16 cellular contexts compared by ENCODE assay signal in genomic region chr7:135385209-135385608, GRCh38.
A peak's percentile ranks its signal among the peaks of the same experiment; 100 is the strongest.
DNase-seq lines count a peak whose midpoint lies in the region; ATAC-seq, FAIRE-seq and TF ChIP-seq lines count a peak whose summit lies in the region.
"Had no signal": no experiment of that assay in that cellular context is flagged by ENCODE, and none has a peak within 500 bp of the region (broad histone marks: within the 10 kb centered on the region; RNA-seq: fewer than 3 reads in every experiment).

No MANE protein-coding gene starts in this region.

- ATAC-seq in pancreas, result peak; percentile 43 to 68 (median 59)
- no peak for ATAC-seq in GM21717 (IDR thresholded peaks at IDR 0.05; ENCODE audit: unreplicated experiment)
- ATAC-seq in natural killer cell treated with Interleukin-12 subunit alpha and Interleukin-12 subunit beta and Interleukin-15 and Interleukin-18, amount 100 ng/mL, for 72 hours, result no peak
- no peak for ATAC-seq in GM21515 (IDR thresholded peaks at IDR 0.05; ENCODE audit: unreplicated experiment)

- peaks cover 0 to 7% (median 7%) of the 10 kb centered on the region in 3 donors for H3K4me1 ChIP-seq in pancreas

- H3K27ac ChIP-seq in pancreas, result no peak overlapping the region
- H3K27ac ChIP-seq: dorsolateral prefrontal cortex, heart left ventricle, stomach had no signal

- H3K9me3 Mint-ChIP-seq in natural killer cell treated with Interleukin-12 subunit alpha and Interleukin-12 subunit beta and Interleukin-15 and Interleukin-18, amount 100 ng/mL, for 72 hours, result no peaks in the 10 kb centered on the region
- H3K9me3 Mint-ChIP-seq: activated naive CD8-positive, alpha-beta T cell treated with anti-CD3 and anti-CD28 coated beads, Interleukin-2, amount 10 ng/mL, durations not matched to agents 7 days and 5 days; CD14-positive monocyte had no signal

- H3K36me3 Mint-ChIP-seq in natural killer cell treated with Interleukin-12 subunit alpha and Interleukin-12 subunit beta and Interleukin-15 and Interleukin-18, amount 100 ng/mL, for 72 hours, result no peaks in the 10 kb centered on the region

- no peak for TF ChIP-seq CTCF in pancreas (IDR thresholded peaks at IDR 0.05)

- no peaks in the 10 kb centered on the region for H3K27me3 Mint-ChIP-seq in natural killer cell treated with Interleukin-12 subunit alpha and Interleukin-12 subunit beta and Interleukin-15 and Interleukin-18, amount 100 ng/mL, for 72 hours
- H3K27me3 Mint-ChIP-seq: activated naive CD8-positive, alpha-beta T cell treated with anti-CD3 and anti-CD28 coated beads, Interleukin-2, amount 10 ng/mL, durations not matched to agents 7 days and 5 days had no signal

- no peaks in the 10 kb centered on the region for H3K36me3 ChIP-seq in pancreas

- no peaks in the 10 kb centered on the region for H3K27me3 ChIP-seq in pancreas
- H3K27me3 ChIP-seq: dorsolateral prefrontal cortex, heart left ventricle, stomach had no signal

- intact Hi-C loops in pancreas (cut with DNase I), result no loop called here

- 29% methylated on average over 3 of the region's 3 CpGs for WGBS in pancreas, 2 donors

- H3K4me3 Mint-ChIP-seq in natural killer cell treated with Interleukin-12 subunit alpha and Interleukin-12 subunit beta and Interleukin-15 and Interleukin-18, amount 100 ng/mL, for 72 hours, result no peak overlapping the region
- H3K4me3 Mint-ChIP-seq: activated naive CD8-positive, alpha-beta T cell treated with anti-CD3 and anti-CD28 coated beads, Interleukin-2, amount 10 ng/mL, durations not matched to agents 7 days and 5 days; CD14-positive monocyte had no signal

- no peak overlapping the region for H3K27ac Mint-ChIP-seq in natural killer cell treated with Interleukin-12 subunit alpha and Interleukin-12 subunit beta and Interleukin-15 and Interleukin-18, amount 100 ng/mL, for 72 hours
- H3K27ac Mint-ChIP-seq: activated naive CD8-positive, alpha-beta T cell treated with anti-CD3 and anti-CD28 coated beads, Interleukin-2, amount 10 ng/mL, durations not matched to agents 7 days and 5 days; CD14-positive monocyte had no signal

- H3K9me3 ChIP-seq in pancreas, result no peaks in the 10 kb centered on the region
- H3K9me3 ChIP-seq: heart left ventricle, stomach had no signal

- no peak for FAIRE-seq in pancreas (lab: Jason Lieb, UNC)
- FAIRE-seq: G401.6, TTC549 had no signal

- H3K4me1 Mint-ChIP-seq in natural killer cell treated with Interleukin-12 subunit alpha and Interleukin-12 subunit beta and Interleukin-15 and Interleukin-18, amount 100 ng/mL, for 72 hours (ENCODE audit: low read depth in 2 of 2), result no peaks in the 10 kb centered on the region
- H3K4me1 Mint-ChIP-seq: activated naive CD8-positive, alpha-beta T cell treated with anti-CD3 and anti-CD28 coated beads, Interleukin-2, amount 10 ng/mL, durations not matched to agents 7 days and 5 days; CD14-positive monocyte had no signal

- no peak overlapping the region for H3K4me3 ChIP-seq in pancreas
- H3K4me3 ChIP-seq: dorsolateral prefrontal cortex, heart left ventricle, stomach had no signal

- DNase-seq in HUDEP-2 (lab: John Stamatoyannopoulos, UW; ENCODE audit: unreplicated experiment in 76 of 76), result peak in 74 of 76 experiments; percentile 6 to 94 (median 74)
- DNase-seq in NCI-H69 (lab: John Stamatoyannopoulos, UW), result peak; percentile 94
- peak; percentile 30 for DNase-seq in fibroblast of gingiva (ENCODE audit: low read depth)
- DNase-seq in pancreas, result peak in 3 of 6 donors; percentile 17 to 44 (median 21)
- DNase-seq in natural killer cell treated with Interleukin-12 subunit alpha and Interleukin-12 subunit beta and Interleukin-15 and Interleukin-18, amount 100 ng/mL, for 72 hours (ENCODE audit: low spot score), result no peak
- DNase-seq in NCI-H2171 treated with DMSO at 0.1 percent for 48 hours (lab: John Stamatoyannopoulos, UW), result no peak
- DNase-seq: activated naive CD8-positive, alpha-beta T cell treated with anti-CD3 and anti-CD28 coated beads, Interleukin-2, amount 10 ng/mL, durations not matched to agents 7 days and 5 days; KBM-7; stomach had no signal

Comparison
In these comparisons a context has a peak if more than half of its experiments do, and no peak if none do; other contexts are left out.
1. DNase-seq: peak in HUDEP-2 (74 of 76), NCI-H69 (single experiment) and fibroblast of gingiva (single experiment); none in natural killer cell treated with Interleukin-12 subunit alpha and Interleukin-12 subunit beta and Interleukin-15 and Interleukin-18, amount 100 ng/mL, for 72 hours (single experiment) and NCI-H2171 treated with DMSO at 0.1 percent for 48 hours (single experiment).
2. ATAC-seq: peak in pancreas (4 of 4); none in GM21717 (single experiment), natural killer cell treated with Interleukin-12 subunit alpha and Interleukin-12 subunit beta and Interleukin-15 and Interleukin-18, amount 100 ng/mL, for 72 hours (0 of 2) and GM21515 (single experiment).